ENCODE assay signal across 16 cellular contexts in genomic region chr1:209829716-209830115, GRCh38. TPM values are rescaled to one million over a fixed set of nuclear protein-coding genes. Genes with fewer than 3 reads are reported as not detected.
DNase-seq lines count a peak whose midpoint lies in the region; ATAC-seq, FAIRE-seq and TF ChIP-seq lines count a peak whose summit lies in the region.
"Had no signal": no experiment of that assay in that cellular context is flagged by ENCODE, and none has a peak within 500 bp of the region (broad histone marks: within the 10 kb centered on the region; RNA-seq: fewer than 3 reads in every experiment).

No MANE protein-coding gene starts in this region.

- FAIRE-seq in A549 (lab: Jason Lieb, UNC): no peak
- FAIRE-seq: kidney had no signal

- H3K9me3 ChIP-seq in A549 (no peaks in the 10 kb centered on the region), Caco-2 (no peaks in the 10 kb centered on the region), right atrium auricular region (no peaks in the 10 kb centered on the region)
- H3K9me3 ChIP-seq: stomach had no signal

- H3K4me3 ChIP-seq in A549 (no peak overlapping the region), Caco-2 (ENCODE audit: low read depth, low read length) (no peak overlapping the region), foreskin fibroblast (ENCODE audit: low read depth in 1 of 2, low read length in 2 of 2) (peak overlapping the region; percentile 6 to 10), right atrium auricular region (no peak overlapping the region)

- ATAC-seq in A549 (no peak), activated B cell treated with CpG ODN at 0.5 μM for 24 hours (ENCODE audit: low read depth) (no peak), HG03108 (IDR thresholded peaks at IDR 0.05; ENCODE audit: unreplicated experiment) (no peak), GM21717 (IDR thresholded peaks at IDR 0.05; ENCODE audit: unreplicated experiment) (no peak)
- ATAC-seq: foreskin keratinocyte had no signal

- H3K27ac ChIP-seq in A549 (no peak overlapping the region), right atrium auricular region (no peak overlapping the region)
- H3K27ac ChIP-seq: C4-2B, coronary artery, stomach had no signal

- 80% methylated on average over 2 of the region's 2 CpGs for WGBS in A549 (ENCODE audit: missing lambda C conversion rate)

- no peaks in the 10 kb centered on the region for H3K27me3 Mint-ChIP-seq in Caco-2 (ENCODE audit: insufficient read depth, unreplicated experiment)
- H3K27me3 Mint-ChIP-seq in activated B cell treated with CpG ODN at 0.5 μM for 24 hours: peaks cover 3% of the 10 kb centered on the region

- CTCF ChIA-PET in A549 (lab: Yijun Ruan, JAX) (no interaction called here), Caco-2 (lab: Charles Lee) (no interaction called here), activated B cell treated with CpG ODN at 0.5 μM for 24 hours (lab: Charles Lee) (no interaction called here)

- TF ChIP-seq CTCF in A549 (IDR thresholded peaks at IDR 0.05): no peak
- no peak for TF ChIP-seq CTCF in Caco-2 (IDR thresholded peaks at IDR 0.05; ENCODE audit: insufficient read depth in 1 of 2, low read depth in 1 of 2, low read length in 1 of 2, severe bottlenecking in 1 of 2, unreplicated experiment in 1 of 2)
- no peak for TF ChIP-seq CTCF in activated B cell treated with CpG ODN at 0.5 μM for 24 hours (IDR thresholded peaks at IDR 0.05)
- no peak for TF ChIP-seq CTCF in foreskin fibroblast (IDR thresholded peaks at IDR 0.05; ENCODE audit: low read depth, low read length)
- TF ChIP-seq CTCF in right atrium auricular region (IDR thresholded peaks at IDR 0.05): no peak

- H3K9me3 Mint-ChIP-seq in Caco-2 (ENCODE audit: unreplicated experiment) (no peaks in the 10 kb centered on the region), activated B cell treated with CpG ODN at 0.5 μM for 24 hours (no peaks in the 10 kb centered on the region)

- no peak overlapping the region for H3K27ac Mint-ChIP-seq in Caco-2 (ENCODE audit: unreplicated experiment)
- H3K27ac Mint-ChIP-seq in activated B cell treated with CpG ODN at 0.5 μM for 24 hours: no peak overlapping the region

- no peaks in the 10 kb centered on the region for H3K36me3 ChIP-seq in Caco-2 (ENCODE audit: control insufficient read depth, insufficient read depth, low read length)
- H3K36me3 ChIP-seq in right atrium auricular region: peaks cover 40% of the 10 kb centered on the region

- TF ChIP-seq EP300 in A549 (IDR thresholded peaks at IDR 0.05): no peak

- H3K27me3 ChIP-seq in Caco-2 (replicated peaks; ENCODE audit: control insufficient read depth, insufficient read depth, low read length) (no peaks in the 10 kb centered on the region), right atrium auricular region (no peaks in the 10 kb centered on the region)
- H3K27me3 ChIP-seq: foreskin keratinocyte, stomach had no signal

- peak overlapping the region; percentile 76 for H3K4me2 ChIP-seq in A549

- TF ChIP-seq RAD21 in A549 (conservative IDR thresholded peaks at IDR 0.05 in 1 of 2, IDR thresholded peaks at IDR 0.05 in 1 of 2): no peak

- peaks cover 33% of the 10 kb centered on the region for H3K4me1 ChIP-seq in A549
- H3K4me1 ChIP-seq in Caco-2: peaks cover 17% of the 10 kb centered on the region
- peaks cover 0 to 17% of the 10 kb centered on the region in 2 donors for H3K4me1 ChIP-seq in right atrium auricular region

- H3K4me1 Mint-ChIP-seq in Caco-2 (ENCODE audit: low read depth, unreplicated experiment) (peaks cover 24% of the 10 kb centered on the region), activated B cell treated with CpG ODN at 0.5 μM for 24 hours (peaks cover 32% of the 10 kb centered on the region)

- H3K36me3 Mint-ChIP-seq in Caco-2 (ENCODE audit: insufficient read depth, unreplicated experiment) (peaks cover 41% of the 10 kb centered on the region), activated B cell treated with CpG ODN at 0.5 μM for 24 hours (ENCODE audit: low read depth) (peaks cover 45% of the 10 kb centered on the region)

- no TSS peak for BruUV-seq in Caco-2 (replicated peaks; lab: Mats Ljungman, UMichigan)

- H3K4me3 Mint-ChIP-seq in Caco-2 (ENCODE audit: unreplicated experiment) (peak overlapping the region; percentile 83), activated B cell treated with CpG ODN at 0.5 μM for 24 hours (peak overlapping the region; percentile 97)

- no peak for TF ChIP-seq POLR2A in A549 (IDR thresholded peaks at IDR 0.05; ENCODE audit: low read length)

- POLR2A ChIA-PET in A549 (lab: Yijun Ruan, JAX) (no interaction called here), Caco-2 (lab: Charles Lee) (no interaction called here), activated B cell treated with CpG ODN at 0.5 μM for 24 hours (lab: Charles Lee) (no interaction called here)

- DNase-seq in A549 (ENCODE audit: low read depth in 1 of 2, low spot score in 1 of 2): no peak
- DNase-seq in Caco-2: no peak
- no peak for DNase-seq in activated B cell treated with CpG ODN at 0.5 μM for 24 hours
- peak in 1 of 2 donors; percentile 51 for DNase-seq in foreskin fibroblast
- no peak for DNase-seq in putamen (ENCODE audit: low spot score)
- DNase-seq in right atrium auricular region (ENCODE audit: low spot score): no peak
- DNase-seq: activated effector memory CD4-positive, alpha-beta T cell treated with anti-CD3 and anti-CD28 coated beads, Interleukin-2, amount 50 U/mL, for 16 hours; foreskin keratinocyte; kidney; RPMI8226; stimulated activated CD4-positive, alpha-beta T cell treated with anti-CD3 and anti-CD28 coated beads, Interleukin-2, amount 100 ng/mL, for 24 hours; stomach had no signal

- intact Hi-C loops in Caco-2 (cut with micrococcal nuclease; ENCODE audit: unreplicated experiment) (loop anchor here (5.0 kb wide), 1 partner anchor 268 kb away; no protein-coding TSS in a partner anchor), activated B cell treated with CpG ODN at 0.5 μM for 24 hours (cut with micrococcal nuclease) (loop anchor here (10.0 kb wide), 1 partner anchor 255 kb away; no protein-coding TSS in a partner anchor)

TF ChIP-seq in A549, 52 proteins besides CTCF, POLR2A, EP300 and RAD21:
- TF ChIP-seq TFCP2L1 (CRISPR knock-in tag; IDR thresholded peaks at IDR 0.05) (no peak), USF2 (IDR thresholded peaks at IDR 0.05) (no peak), HOXB13 (CRISPR knock-in tag; IDR thresholded peaks at IDR 0.05; ENCODE audit: low read depth) (no peak), JUN (IDR thresholded peaks at IDR 0.05) (no peak)

RNA-seq across cellular contexts. Expression of gene UTP25, which starts 1.9 kb away (rescaled TPM):
- polyA plus RNA-seq in A549 (2011; rRNA removed) (16.5 and 16.7 TPM in 2 replicates), A549 (2017; fragmentation: RNase III; extraction: RNeasy Plus Mini Kit Qiagen cat#74134 plus additional on column Dnase treatment) (8.4 to 8.7 TPM (median 8.7 TPM) in 3 replicates)
- 4.2 and 4.9 TPM in 2 replicates for polyA plus RNA-seq in A549 (2012; cell fraction: cytosol; rRNA removed)
- polyA plus RNA-seq in A549 (2012; cell fraction: nucleus; rRNA removed): 5.6 and 7.0 TPM in 2 replicates
- 18.0 and 18.3 TPM in 2 replicates for polyA minus RNA-seq in A549 (2011; rRNA and poly(A)+ RNA removed)
- total RNA-seq in Caco-2 (2022) (9.5 and 9.8 TPM in 2 replicates), activated B cell treated with CpG ODN at 0.5 μM for 24 hours (13.3 and 15.4 TPM in 2 replicates), right atrium auricular region (1 to 10 TPM; 2.8 to 3.9 TPM)

RNA-seq across cellular contexts. Expression of gene IRF6, which starts 23.8 kb away (rescaled TPM):
- polyA plus RNA-seq in A549 (2011; rRNA removed) (0.22 and 0.25 TPM in 2 replicates), A549 (2017; fragmentation: RNase III; extraction: RNeasy Plus Mini Kit Qiagen cat#74134 plus additional on column Dnase treatment) (0.03 to 0.08 TPM (median 0.05 TPM) in 3 replicates)
- polyA plus RNA-seq in A549 (2012; cell fraction: cytosol; rRNA removed): 0.04 and 0.08 TPM in 2 replicates
- polyA plus RNA-seq in A549 (2012; cell fraction: nucleus; rRNA removed): not detected in 2 replicates
- polyA minus RNA-seq in A549 (2011; rRNA and poly(A)+ RNA removed): 0.25 and 0.83 TPM in 2 replicates
- total RNA-seq in Caco-2 (2022) (27.3 and 30.3 TPM in 2 replicates), activated B cell treated with CpG ODN at 0.5 μM for 24 hours (0.42 and 0.81 TPM in 2 replicates), right atrium auricular region (10 to 100 TPM; 30.4 to 32.6 TPM)

RNA-seq across cellular contexts. Expression of gene C1orf74, which starts 45.4 kb away (rescaled TPM):
- polyA plus RNA-seq in A549 (2011; rRNA removed) (3.3 TPM in 2 replicates), A549 (2017; fragmentation: RNase III; extraction: RNeasy Plus Mini Kit Qiagen cat#74134 plus additional on column Dnase treatment) (2.0 to 2.4 TPM (median 2.4 TPM) in 3 replicates)
- 0.59 and 0.74 TPM in 2 replicates for polyA plus RNA-seq in A549 (2012; cell fraction: cytosol; rRNA removed)
- polyA plus RNA-seq in A549 (2012; cell fraction: nucleus; rRNA removed): 0.61 and 0.75 TPM in 2 replicates
- 4.9 and 6.0 TPM in 2 replicates for polyA minus RNA-seq in A549 (2011; rRNA and poly(A)+ RNA removed)
- total RNA-seq in Caco-2 (2022) (4.5 TPM in 2 replicates), activated B cell treated with CpG ODN at 0.5 μM for 24 hours (3.7 TPM in 2 replicates), right atrium auricular region (1 to 10 TPM; 1.6 to 1.7 TPM)

Comparison
In these comparisons a context has a peak if more than half of its experiments do, and no peak if none do; other contexts are left out.
1. H3K4me3 ChIP-seq: peak in foreskin fibroblast (2 of 2); none in A549 (single experiment), Caco-2 (single experiment) and right atrium auricular region (0 of 2).
2. RNA of gene IRF6, which starts 23.8 kb away (total RNA-seq): 30.4 to 32.6 TPM in right atrium auricular region and 27.3 to 30.3 TPM in Caco-2; 0.42 to 0.81 TPM in activated B cell treated with CpG ODN at 0.5 μM for 24 hours; every median in the first group is over 10 times any median in the second.